ENCODE assay signal across 27 cellular contexts in genomic region chr3:89955141-89955540, GRCh38.
A peak's percentile ranks its signal among the peaks of the same experiment; 100 is the strongest.
DNase-seq lines count a peak whose midpoint lies in the region; ATAC-seq, FAIRE-seq and TF ChIP-seq lines count a peak whose summit lies in the region.
"Had no signal": no experiment of that assay in that cellular context is flagged by ENCODE, and none has a peak within 500 bp of the region (broad histone marks: within the 10 kb centered on the region; RNA-seq: fewer than 3 reads in every experiment).

No MANE protein-coding gene starts in this region.

- in situ Hi-C loops in HepG2 (cut with HindIII; ENCODE audit: extremely low pct_ligation_motif_present, low pct_unique_long_range_greater_than_20kb), result loop anchor here (25.0 kb wide), 1 partner anchor 107 kb away; no protein-coding TSS in a partner anchor
- in situ Hi-C loops in astrocyte of the spinal cord (cut with HindIII; ENCODE audit: low sequenced_read_pairs), result no loop called here

- H3K9me3 ChIP-seq in HepG2 (ENCODE audit: low read length) (peaks cover 11% of the 10 kb centered on the region; the same call in 1 of the 2 replicates), right lobe of liver (no peaks in the 10 kb centered on the region), mesenchymal stem cell (ENCODE audit: control insufficient read depth, low read length) (no peaks in the 10 kb centered on the region)
- H3K9me3 ChIP-seq in CD8-positive, alpha-beta T cell (ENCODE audit: low read length), result no peaks in the 10 kb centered on the region
- H3K9me3 ChIP-seq: gastroesophageal sphincter, left ventricle myocardium inferior, tibial nerve had no signal

- CTCF ChIA-PET in HepG2 (lab: Yijun Ruan, JAX; ENCODE audit: low intra/inter-chr PET ratio, low total read pairs), result no interaction called here
- CTCF ChIA-PET in CD8-positive, alpha-beta T cell (lab: Charles Lee), result no interaction called here

- H3K9ac ChIP-seq in HepG2 (ENCODE audit: insufficient read depth, low read depth, low read length) (no peak overlapping the region), mesenchymal stem cell (ENCODE audit: low read length) (no peak overlapping the region)
- H3K9ac ChIP-seq: KMS-11 had no signal

- no peak for TF ChIP-seq EP300 in HepG2 (IDR thresholded peaks at IDR 0.05; ENCODE audit: low read depth in 2 of 2, low read length in 2 of 2)
- TF ChIP-seq EP300 in HepG2 (CRISPR knock-in tag; IDR thresholded peaks at IDR 0.05; ENCODE audit: borderline replicate concordance), result no peak

- ATAC-seq in HepG2 (no peak), right lobe of liver (no peak)
- no peak for ATAC-seq in CD8-positive, alpha-beta T cell
- ATAC-seq: gastroesophageal sphincter; naive thymus-derived CD8-positive, alpha-beta T cell had no signal

- no TSS peak for BruUV-seq in HepG2 (replicated peaks; lab: Mats Ljungman, UMichigan)

- H3K9me3 Mint-ChIP-seq in CD8-positive, alpha-beta T cell, result peaks cover 10% of the 10 kb centered on the region

- POLR2A ChIA-PET in HepG2 (lab: Yijun Ruan, JAX), result no interaction called here
- POLR2A ChIA-PET in CD8-positive, alpha-beta T cell (lab: Charles Lee), result no interaction called here

- TF ChIP-seq CTCF in HepG2 (CRISPR knock-in tag; IDR thresholded peaks at IDR 0.05) (no peak), right lobe of liver (IDR thresholded peaks at IDR 0.05) (no peak), astrocyte of the spinal cord (IDR thresholded peaks at IDR 0.05; ENCODE audit: low read depth, low read length) (no peak)
- TF ChIP-seq CTCF in CD8-positive, alpha-beta T cell (IDR thresholded peaks at IDR 0.05), result no peak

- H3K27ac ChIP-seq in HepG2 (ENCODE audit: extremely low read length, insufficient read depth, low read length) (no peak overlapping the region), right lobe of liver (no peak overlapping the region), mesenchymal stem cell (ENCODE audit: low read length, poor library complexity, severe bottlenecking) (peak overlapping the region; percentile 12)
- no peak overlapping the region for H3K27ac ChIP-seq in CD8-positive, alpha-beta T cell (ENCODE audit: low read depth, low read length)
- H3K27ac ChIP-seq: esophagus squamous epithelium, KMS-11, left ventricle myocardium inferior, tibial nerve had no signal

- H3K4me1 Mint-ChIP-seq in CD8-positive, alpha-beta T cell (ENCODE audit: low read depth), result no peaks in the 10 kb centered on the region
- H3K4me1 Mint-ChIP-seq: naive thymus-derived CD8-positive, alpha-beta T cell had no signal

- FAIRE-seq in HepG2 (lab: Jason Lieb, UNC), result no peak
- FAIRE-seq: A204.1, HTR-8/SVneo had no signal

- no peak for DNase-seq in HepG2 (ENCODE audit: low spot score)
- DNase-seq in right lobe of liver, result no peak
- peak; percentile 16 for DNase-seq in astrocyte of the spinal cord (ENCODE audit: low read depth, low spot score)
- DNase-seq in mesenchymal stem cell, result peak; percentile 86
- DNase-seq in OCI-M2 (lab: John Stamatoyannopoulos, UW; ENCODE audit: unreplicated experiment), result no peak
- no peak for DNase-seq in NCI-H2196 treated with DMSO at 0.1 percent for 48 hours (lab: John Stamatoyannopoulos, UW; ENCODE audit: unreplicated experiment)
- DNase-seq in hippocampal formation (lab: John Stamatoyannopoulos, UW), result no peak
- no peak for DNase-seq in CD8-positive, alpha-beta T cell
- DNase-seq: activated CD4-positive, alpha-beta T cell treated with anti-CD3 and anti-CD28 coated beads, Interleukin-2, amount 50 U/mL, for 4 hours; activated CD4-positive, CD25-positive, alpha-beta regulatory T cell; aorta; DMS153; esophagus squamous epithelium; H9; left ventricle myocardium inferior; naive thymus-derived CD8-positive, alpha-beta T cell; NCI-H1694; NCI-H510A; stimulated activated CD4-positive, alpha-beta T cell treated with anti-CD3 and anti-CD28 coated beads, Interleukin-2, amount 100 ng/mL, for 48 hours; T-helper 1 cell had no signal

- no peaks in the 10 kb centered on the region for H3K27me3 ChIP-seq in HepG2 (ENCODE audit: control insufficient read depth in 1 of 2, insufficient read depth in 2 of 2, low read length in 2 of 2)
- no peaks in the 10 kb centered on the region for H3K27me3 ChIP-seq in right lobe of liver
- H3K27me3 ChIP-seq in mesenchymal stem cell (ENCODE audit: control insufficient read depth in 1 of 2, insufficient read depth in 1 of 2, low read length in 2 of 2), result no peaks in the 10 kb centered on the region
- no peaks in the 10 kb centered on the region for H3K27me3 ChIP-seq in CD8-positive, alpha-beta T cell (ENCODE audit: insufficient read depth, low read length)
- H3K27me3 ChIP-seq: esophagus squamous epithelium, gastroesophageal sphincter, tibial nerve had no signal

- H2AK5ac ChIP-seq in mesenchymal stem cell (ENCODE audit: low read length, severe bottlenecking), result no peak overlapping the region

- no peak overlapping the region for H4K8ac ChIP-seq in mesenchymal stem cell (ENCODE audit: low read length)

- H3K79me2 ChIP-seq in HepG2 (ENCODE audit: insufficient read depth, low read length), result no peaks in the 10 kb centered on the region

- H3K18ac ChIP-seq in mesenchymal stem cell (ENCODE audit: low read depth in 1 of 2, low read length in 2 of 2), result peak overlapping the region in 1 of 2 experiments; percentile 9

- no peaks in the 10 kb centered on the region for H3K79me1 ChIP-seq in mesenchymal stem cell (replicated peaks; ENCODE audit: low read length, poor library complexity, severe bottlenecking)

- intact Hi-C loops in HepG2 (cut with micrococcal nuclease; ENCODE audit: unreplicated experiment), result no loop called here
- intact Hi-C loops in right lobe of liver (cut with DNase I), result no loop called here
- intact Hi-C loops in CD8-positive, alpha-beta T cell (cut with DNase I, micrococcal nuclease), result no loop called here

- H3K27ac Mint-ChIP-seq in CD8-positive, alpha-beta T cell, result no peak overlapping the region
- H3K27ac Mint-ChIP-seq: activated naive CD8-positive, alpha-beta T cell; activated T-helper 1 cell treated with anti-CD3 and anti-CD28 coated beads, Interleukin-12 subunit alpha, Interleukin-12 subunit beta, Interleukin-2, Interleukin-4 antibody, amounts not matched to agents 30 ng/mL and 10 ng/mL and 1 ng/mL, durations not matched to agents 14 hours and 24 hours and 36 hours; H9 had no signal

- no peak overlapping the region for H3K4ac ChIP-seq in mesenchymal stem cell (ENCODE audit: low read depth in 1 of 2, low read length in 2 of 2)

- H2AFZ ChIP-seq in HepG2 (ENCODE audit: low read length) (no peak overlapping the region), mesenchymal stem cell (ENCODE audit: low read depth, low read length) (no peak overlapping the region)

- no peak for TF ChIP-seq RAD21 in HepG2 (CRISPR knock-in tag; IDR thresholded peaks at IDR 0.05)

- no peak overlapping the region for H3K23ac ChIP-seq in mesenchymal stem cell (ENCODE audit: low read length in 2 of 2)

- H3K4me3 Mint-ChIP-seq in CD8-positive, alpha-beta T cell, result no peak overlapping the region
- H3K4me3 Mint-ChIP-seq: activated naive CD8-positive, alpha-beta T cell; activated T-helper 1 cell treated with anti-CD3 and anti-CD28 coated beads, Interleukin-12 subunit alpha, Interleukin-12 subunit beta, Interleukin-2, Interleukin-4 antibody, amounts not matched to agents 30 ng/mL and 10 ng/mL and 1 ng/mL, durations not matched to agents 14 hours and 24 hours and 36 hours; H9; naive thymus-derived CD8-positive, alpha-beta T cell had no signal

- H3K36me3 ChIP-seq in HepG2 (replicated peaks in 1 of 2; ENCODE audit: control insufficient read depth in 1 of 2, insufficient read depth in 2 of 2, low read length in 2 of 2) (no peaks in the 10 kb centered on the region), right lobe of liver (no peaks in the 10 kb centered on the region), mesenchymal stem cell (ENCODE audit: control insufficient read depth in 1 of 2, insufficient read depth in 2 of 2, low read depth in 1 of 2, low read length in 2 of 2) (no peaks in the 10 kb centered on the region)
- no peaks in the 10 kb centered on the region for H3K36me3 ChIP-seq in CD8-positive, alpha-beta T cell (ENCODE audit: insufficient read depth, low read length)
- H3K36me3 ChIP-seq: esophagus squamous epithelium, gastroesophageal sphincter, left ventricle myocardium inferior, tibial nerve had no signal

- no peak overlapping the region for H2BK5ac ChIP-seq in mesenchymal stem cell (ENCODE audit: low read depth, low read length, poor library complexity, severe bottlenecking)

- H3K27me3 Mint-ChIP-seq in CD8-positive, alpha-beta T cell (ENCODE audit: low read depth), result no peaks in the 10 kb centered on the region
- H3K27me3 Mint-ChIP-seq: activated naive CD8-positive, alpha-beta T cell; naive thymus-derived CD8-positive, alpha-beta T cell had no signal

- no peak overlapping the region for H2BK120ac ChIP-seq in mesenchymal stem cell (ENCODE audit: low read depth, low read length)

- TF ChIP-seq POLR2A in HepG2 (IDR thresholded peaks at IDR 0.05; ENCODE audit: insufficient read depth in 1 of 2, low read depth in 2 of 2, low read length in 2 of 2) (no peak), right lobe of liver (IDR thresholded peaks at IDR 0.05) (no peak)

- no peak overlapping the region for H2BK15ac ChIP-seq in mesenchymal stem cell (ENCODE audit: low read depth, poor library complexity, severe bottlenecking)

- no peaks in the 10 kb centered on the region for H4K20me1 ChIP-seq in HepG2 (ENCODE audit: insufficient read depth, low read length)

- H3K4me3 ChIP-seq in HepG2 (replicated peaks in 1 of 3; ENCODE audit: insufficient read depth in 1 of 3, low read depth in 2 of 3, low read length in 3 of 3) (no peak overlapping the region), right lobe of liver (no peak overlapping the region), astrocyte of the spinal cord (ENCODE audit: low read depth, low read length) (no peak overlapping the region), mesenchymal stem cell (ENCODE audit: insufficient read depth in 1 of 2, low read depth in 1 of 2, low read length in 2 of 2) (no peak overlapping the region)
- H3K4me3 ChIP-seq in CD8-positive, alpha-beta T cell (ENCODE audit: low read depth, low read length), result no peak overlapping the region
- H3K4me3 ChIP-seq: esophagus squamous epithelium, gastroesophageal sphincter, left ventricle myocardium inferior, tibial nerve had no signal

- no peak overlapping the region for H3K14ac ChIP-seq in mesenchymal stem cell (ENCODE audit: low read length in 2 of 2)

- H4K91ac ChIP-seq in mesenchymal stem cell (ENCODE audit: low read length), result no peak overlapping the region

- no peak overlapping the region for H2BK12ac ChIP-seq in mesenchymal stem cell (ENCODE audit: low read length in 2 of 2)

- H3K4me1 ChIP-seq in HepG2 (ENCODE audit: insufficient read depth, low read length), result no peaks in the 10 kb centered on the region
- no peaks in the 10 kb centered on the region for H3K4me1 ChIP-seq in right lobe of liver
- H3K4me1 ChIP-seq in mesenchymal stem cell (ENCODE audit: control insufficient read depth, insufficient read depth, low read depth, low read length), result no peaks in the 10 kb centered on the region
- no peaks in the 10 kb centered on the region for H3K4me1 ChIP-seq in CD8-positive, alpha-beta T cell (ENCODE audit: insufficient read depth, low read length)
- H3K4me1 ChIP-seq: esophagus squamous epithelium, left ventricle myocardium inferior had no signal

- H3K4me2 ChIP-seq in HepG2 (ENCODE audit: low read depth, low read length), result no peak overlapping the region
- no peak overlapping the region for H3K4me2 ChIP-seq in mesenchymal stem cell (ENCODE audit: low read length, poor library complexity, severe bottlenecking)
- H3K4me2 ChIP-seq: KMS-11 had no signal

- H3K36me3 Mint-ChIP-seq in CD8-positive, alpha-beta T cell, result no peaks in the 10 kb centered on the region
- H3K36me3 Mint-ChIP-seq: activated naive CD8-positive, alpha-beta T cell; naive thymus-derived CD8-positive, alpha-beta T cell had no signal

Comparison
In these comparisons a context has a peak if more than half of its experiments do, and no peak if none do; other contexts are left out.
1. DNase-seq: peak in astrocyte of the spinal cord (single experiment) and mesenchymal stem cell (single experiment); none in HepG2 (single experiment), right lobe of liver (0 of 3), OCI-M2 (single experiment), NCI-H2196 treated with DMSO at 0.1 percent for 48 hours (single experiment), hippocampal formation (0 of 2) and CD8-positive, alpha-beta T cell (0 of 7).